ENCODE assay signal across 1 cellular context in genomic region chr11:59802639-59803176, GRCh38.
A peak's percentile ranks its signal among the peaks of the same experiment; 100 is the strongest.
TF ChIP-seq lines count a peak whose summit lies in the region.

No MANE protein-coding gene starts in this region.

TF ChIP-seq in HepG2, 621 proteins besides CTCF, POLR2A, EP300 and RAD21 (continues in another document):
- TF ChIP-seq TBX3 (IDR thresholded peaks at IDR 0.05; ENCODE audit: borderline replicate concordance) (peak; percentile 75; the same call in 1 of the 2 replicates), MAZ (IDR thresholded peaks at IDR 0.05; ENCODE audit: borderline replicate concordance, low read depth, low read length) (no peak), MAZ (CRISPR knock-in tag; IDR thresholded peaks at IDR 0.05; ENCODE audit: low read depth) (no peak), POLR2AphosphoS2 (IDR thresholded peaks at IDR 0.05; ENCODE audit: low read depth, low read length) (no peak), KLF16 (CRISPR knock-in tag; IDR thresholded peaks at IDR 0.05) (0 out of 4 replicates have a peak, but pooled peaks of 1 of the 2 experiments have one; percentile 35), ZGPAT (CRISPR knock-in tag; IDR thresholded peaks at IDR 0.05) (peak; percentile 38; the same call in 1 of the 2 replicates), THAP11 (CRISPR knock-in tag; IDR thresholded peaks at IDR 0.05) (0 out of 2 replicates have a peak, but pooled peaks have one; percentile 11), NCOA1 (CRISPR knock-in tag; IDR thresholded peaks at IDR 0.05) (no peak), RNF2 (conservative IDR thresholded peaks at IDR 0.05; ENCODE audit: low read depth) (0 out of 2 replicates have a peak, but pooled peaks have one; percentile 43), TFDP2 (CRISPR knock-in tag; IDR thresholded peaks at IDR 0.05) (0 out of 2 replicates have a peak, but pooled peaks have one; percentile 34), ZBTB25 (CRISPR knock-in tag; IDR thresholded peaks at IDR 0.05) (0 out of 2 replicates have a peak, but pooled peaks have one; percentile 35), ZXDC (CRISPR knock-in tag; IDR thresholded peaks at IDR 0.05) (no peak), ELF3 (CRISPR knock-in tag; IDR thresholded peaks at IDR 0.05) (0 out of 2 replicates have a peak, but pooled peaks have one; percentile 40), KAT8 (CRISPR knock-in tag; IDR thresholded peaks at IDR 0.05) (0 out of 2 replicates have a peak, but pooled peaks have one; percentile 24), CERS6 (CRISPR knock-in tag; IDR thresholded peaks at IDR 0.05) (no peak), CEBPB (IDR thresholded peaks at IDR 0.05; ENCODE audit: borderline replicate concordance, low read depth, low read length) (peak; percentile 63), SETDB1 (CRISPR knock-in tag; IDR thresholded peaks at IDR 0.05; ENCODE audit: borderline replicate concordance) (no peak), MEF2D (CRISPR knock-in tag; IDR thresholded peaks at IDR 0.05) (no peak), ZBTB40 (IDR thresholded peaks at IDR 0.05) (no peak), ZBTB40 (CRISPR knock-in tag; IDR thresholded peaks at IDR 0.05) (no peak), IKZF5 (CRISPR knock-in tag; IDR thresholded peaks at IDR 0.05) (0 out of 2 replicates have a peak, but pooled peaks have one; percentile 34), PHF21A (CRISPR knock-in tag; IDR thresholded peaks at IDR 0.05) (no peak), SMC3 (IDR thresholded peaks at IDR 0.05; ENCODE audit: low read length) (peak; percentile 76), HINFP (CRISPR knock-in tag; IDR thresholded peaks at IDR 0.05; ENCODE audit: low read depth) (peak; percentile 76; the same call in 1 of the 2 replicates), MAX (IDR thresholded peaks at IDR 0.05) (peak; percentile 80; the same call in 1 of the 2 replicates), CEBPG (CRISPR knock-in tag; IDR thresholded peaks at IDR 0.05) (peak; percentile 36; the same call in 1 of the 2 replicates)
